29 cellular contexts compared by ENCODE assay signal in genomic region chr2:183536714-183537113, GRCh38.
"Had no signal": no experiment of that assay in that cellular context is flagged by ENCODE, and none has a peak within 500 bp of the region (broad histone marks: within the 10 kb centered on the region; RNA-seq: fewer than 3 reads in every experiment).

No MANE protein-coding gene starts in this region.

- H3K36me3 Mint-ChIP-seq: immature natural killer cell; memory B cell; stimulated activated effector memory CD8-positive, alpha-beta T cell treated with anti-CD3 and anti-CD28 coated beads, Interleukin-12 subunit alpha, Interleukin-12 subunit beta, amount 100 ng/mL, for 72 hours had no signal

- H3K4me3 Mint-ChIP-seq: immature natural killer cell; memory B cell; naive thymus-derived CD8-positive, alpha-beta T cell; nephron; neural crest cell; stimulated activated effector memory CD8-positive, alpha-beta T cell treated with anti-CD3 and anti-CD28 coated beads, Interleukin-12 subunit alpha, Interleukin-12 subunit beta, amount 100 ng/mL, for 72 hours; stimulated activated naive CD8-positive, alpha-beta T cell treated with anti-CD3 and anti-CD28 coated beads, Interleukin-15, Interleukin-2, amounts not matched to agents 100 ng/mL and 50 ng/mL, for 24 hours had no signal

- ATAC-seq: heart left ventricle; naive thymus-derived CD8-positive, alpha-beta T cell; sciatic nerve; stimulated activated effector memory CD8-positive, alpha-beta T cell treated with anti-CD3 and anti-CD28 coated beads, Interleukin-12 subunit alpha, Interleukin-12 subunit beta, amount 100 ng/mL, for 72 hours; upper lobe of right lung had no signal

- H3K4me3 ChIP-seq: heart left ventricle, left ventricle myocardium inferior, mucosa of descending colon, right atrium auricular region, skin epidermis, suprapubic skin, thoracic aorta, tibial artery, upper lobe of right lung had no signal

- H3K4me1 Mint-ChIP-seq: immature natural killer cell; memory B cell; naive thymus-derived CD8-positive, alpha-beta T cell; nephron; neural crest cell; stimulated activated effector memory CD8-positive, alpha-beta T cell treated with anti-CD3 and anti-CD28 coated beads, Interleukin-12 subunit alpha, Interleukin-12 subunit beta, amount 100 ng/mL, for 72 hours had no signal

- H3K9me3 ChIP-seq: left ventricle myocardium inferior, mucosa of descending colon, neutrophil, right atrium auricular region, suprapubic skin, thoracic aorta, tibial artery, upper lobe of right lung had no signal

- DNase-seq: heart left ventricle; hypothalamus; immature natural killer cell; kidney; left ventricle myocardium inferior; midbrain; naive thymus-derived CD8-positive, alpha-beta T cell; occipital lobe; stimulated activated CD4-positive, alpha-beta T cell treated with anti-CD3 and anti-CD28 coated beads, Interleukin-12 subunit alpha, Interleukin-12 subunit beta, amount 100 ng/mL, for 4 hours; stimulated activated CD4-positive, alpha-beta T cell treated with anti-CD3 and anti-CD28 coated beads, Interleukin-15, amount 100 ng/mL, for 24 hours; stimulated activated CD4-positive, alpha-beta T cell treated with anti-CD3 and anti-CD28 coated beads, Interleukin-2, amount 100 ng/mL, for 24 hours; stimulated activated CD4-positive, alpha-beta T cell treated with anti-CD3 and anti-CD28 coated beads, Interleukin-4, amount 100 ng/mL, for 24 hours; stimulated activated naive CD4-positive, alpha-beta T cell; tibial artery; trophoblast cell; upper lobe of right lung had no signal

- H3K4me1 ChIP-seq: heart left ventricle, left ventricle myocardium inferior, right atrium auricular region, suprapubic skin, tibial artery, upper lobe of right lung had no signal

- H3K36me3 ChIP-seq: heart left ventricle, left ventricle myocardium inferior, neutrophil, right atrium auricular region, suprapubic skin, thoracic aorta, tibial artery, upper lobe of right lung had no signal

- H3K9me3 Mint-ChIP-seq: memory B cell, nephron, neural crest cell had no signal

- H3K27me3 ChIP-seq: heart left ventricle, neutrophil, right atrium auricular region, suprapubic skin, tibial artery, upper lobe of right lung had no signal

- H3K27ac ChIP-seq: heart left ventricle, left ventricle myocardium inferior, neutrophil, right atrium auricular region, skin epidermis, suprapubic skin, thoracic aorta, tibial artery, upper lobe of right lung had no signal

- H3K27me3 Mint-ChIP-seq: naive thymus-derived CD8-positive, alpha-beta T cell; progenitor cell of endocrine pancreas; stimulated activated naive CD8-positive, alpha-beta T cell treated with anti-CD3 and anti-CD28 coated beads, Interleukin-15, Interleukin-2, amounts not matched to agents 100 ng/mL and 50 ng/mL, for 24 hours had no signal

- H3K27ac Mint-ChIP-seq: immature natural killer cell; memory B cell; naive thymus-derived CD8-positive, alpha-beta T cell; stimulated activated effector memory CD8-positive, alpha-beta T cell treated with anti-CD3 and anti-CD28 coated beads, Interleukin-12 subunit alpha, Interleukin-12 subunit beta, amount 100 ng/mL, for 72 hours; stimulated activated naive CD8-positive, alpha-beta T cell treated with anti-CD3 and anti-CD28 coated beads, Interleukin-15, Interleukin-2, amounts not matched to agents 100 ng/mL and 50 ng/mL, for 24 hours had no signal
